ENCODE assay signal across 9 cellular contexts in the genomic region with DNA sequence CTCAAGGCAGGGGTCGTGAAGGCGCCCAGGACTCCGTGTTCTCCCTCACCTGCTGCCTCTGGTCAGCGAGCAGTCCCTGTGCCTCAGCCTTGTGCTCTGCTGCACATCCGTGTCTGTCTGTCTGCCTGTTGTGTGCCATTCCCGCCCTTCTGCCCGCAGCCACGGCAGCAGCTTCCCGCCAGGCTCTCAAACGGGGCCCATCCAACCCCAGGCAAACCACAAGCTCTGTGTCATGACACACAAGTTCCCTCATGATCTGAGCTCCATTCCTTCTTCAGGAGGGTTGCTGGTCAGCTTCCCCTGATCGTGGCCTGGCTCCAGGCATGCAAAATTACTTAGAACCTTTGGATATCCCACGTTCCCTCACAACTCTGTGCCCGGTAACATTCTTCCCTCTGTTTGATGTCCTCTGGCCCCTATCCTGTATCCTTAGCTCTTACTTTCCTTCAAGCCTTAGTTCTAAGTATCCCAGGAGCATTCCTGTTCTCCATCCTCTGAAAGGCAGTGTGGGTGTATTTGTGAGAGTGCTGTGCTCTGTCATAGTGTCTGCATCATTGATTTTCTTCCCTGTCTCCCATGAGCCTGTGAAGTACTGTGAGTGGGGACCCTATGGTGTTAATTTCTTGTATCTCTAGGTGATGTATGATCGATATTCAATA. TPM values are rescaled to one million over a fixed set of nuclear protein-coding genes. Genes with fewer than 3 reads are reported as not detected.
A peak's percentile ranks its signal among the peaks of the same experiment; 100 is the strongest.
DNase-seq lines count a peak whose midpoint lies in the region; ATAC-seq, FAIRE-seq and TF ChIP-seq lines count a peak whose summit lies in the region.
"Had no signal": no experiment of that assay in that cellular context is flagged by ENCODE, and none has a peak within 500 bp of the region (broad histone marks: within the 10 kb centered on the region; RNA-seq: fewer than 3 reads in every experiment).

No MANE protein-coding gene starts in this region.

- peak overlapping the region; percentile 60; the same call in 1 of the 2 replicates for H2BK5ac ChIP-seq in H1 (ENCODE audit: low read depth, low read length)

- no peak overlapping the region for H3K56ac ChIP-seq in H1 (replicated peaks; ENCODE audit: insufficient read length, low read depth, low read length)

- H3K27ac ChIP-seq in H1 (ENCODE audit: low read depth, low read length) (no peak overlapping the region), PC-9 (no peak overlapping the region)

- H4K91ac ChIP-seq in H1 (replicated peaks; ENCODE audit: insufficient read length, low read length), result no peak overlapping the region

- H4K20me1 ChIP-seq in H1 (replicated peaks in 1 of 2; ENCODE audit: control insufficient read depth in 1 of 2, insufficient read depth in 2 of 2, low read length in 2 of 2), result peaks cover 3 to 6% of the 10 kb centered on the region in 2 experiments
- peaks cover 19% of the 10 kb centered on the region for H4K20me1 ChIP-seq in PC-9 (ENCODE audit: insufficient read depth)

- intact Hi-C loops in PC-9 (cut with micrococcal nuclease; ENCODE audit: unreplicated experiment), result no loop called here

- no peaks in the 10 kb centered on the region for H3K9me3 ChIP-seq in H1 (ENCODE audit: insufficient read depth in 2 of 2, low read depth in 1 of 2, low read length in 1 of 2)
- no peaks in the 10 kb centered on the region for H3K9me3 ChIP-seq in PC-9 (ENCODE audit: insufficient read depth, low read depth)

- H3K9ac ChIP-seq in H1 (replicated peaks in 1 of 4; ENCODE audit: extremely low read depth in 1 of 4, low read depth in 3 of 4, low read length in 3 of 4), result no peak overlapping the region

- no peak overlapping the region for H2BK15ac ChIP-seq in H1 (ENCODE audit: low read length)

- POLR2A ChIA-PET in H1 (lab: Charles Lee; ENCODE audit: partially characterized antibody) (no interaction called here), PC-9 (lab: Charles Lee; ENCODE audit: unreplicated experiment) (interaction anchor here (1.0 kb wide), 1 partner anchor 72 kb away, joined by 6 read pairs; no protein-coding TSS in a partner anchor)

- H3K27me3 ChIP-seq in H1 (replicated peaks in 1 of 4; ENCODE audit: control insufficient read depth in 3 of 4, extremely low read depth in 1 of 4, insufficient read depth in 3 of 4, low read length in 3 of 4), result no peaks in the 10 kb centered on the region
- H3K27me3 ChIP-seq in PC-9 (ENCODE audit: insufficient read depth, low read depth), result no peaks in the 10 kb centered on the region

- peak; percentile 70 for FAIRE-seq in GM19239 (lab: Jason Lieb, UNC)
- no peak for FAIRE-seq in H1 (lab: Jason Lieb, UNC)

- no TSS peak for BruUV-seq in PC-9 (replicated peaks; lab: Mats Ljungman, UMichigan)

- no peaks in the 10 kb centered on the region for H3K23me2 ChIP-seq in H1 (ENCODE audit: low read depth, low read length)

- H3K36me3 ChIP-seq in H1 (ENCODE audit: control insufficient read depth in 2 of 4, insufficient read depth in 4 of 4, low read length in 3 of 4) (no peaks in the 10 kb centered on the region), PC-9 (ENCODE audit: low read depth) (0 out of 2 replicates have a peak, but pooled peaks cover 10% of the 10 kb centered on the region)

- H3K4me1 ChIP-seq in H1 (replicated peaks in 1 of 4; ENCODE audit: control insufficient read depth in 3 of 4, insufficient read depth in 4 of 4, low read length in 3 of 4) (no peaks in the 10 kb centered on the region; a peak in 1 of 7 replicates), PC-9 (replicated peaks; ENCODE audit: insufficient read depth) (no peaks in the 10 kb centered on the region)

- TF ChIP-seq EP300 in H1 (IDR thresholded peaks at IDR 0.05; ENCODE audit: borderline replicate concordance in 1 of 2, low read depth in 2 of 2, low read length in 2 of 2), result no peak

- TF ChIP-seq CTCF in H1 (IDR thresholded peaks at IDR 0.05; ENCODE audit: control extremely low read depth in 1 of 3, insufficient read depth in 1 of 3, low read depth in 1 of 3, low read length in 3 of 3) (no peak), PC-9 (conservative IDR thresholded peaks at IDR 0.05) (no peak)

- 83% methylated on average over 14 of the region's 14 CpGs; no CpG with 5 or more reads in 1 of the 2 experiments for WGBS in H1 (ENCODE audit: extremely low coverage in 1 of 2, insufficient coverage in 1 of 2, insufficient read length in 1 of 2, insufficient replicate concordance in 2 of 2, low coverage in 1 of 2, low lambda C conversion rate in 2 of 2, missing lambda C conversion rate in 1 of 2), 2 experiments

- no peak for TF ChIP-seq POLR2A in H1 (IDR thresholded peaks at IDR 0.05; ENCODE audit: control extremely low read depth in 1 of 2, low read depth in 2 of 2, low read length in 2 of 2)

- H3K9me2 ChIP-seq in PC-9 (ENCODE audit: insufficient read depth), result no peaks in the 10 kb centered on the region

- ATAC-seq in GM21423 (IDR thresholded peaks at IDR 0.05; ENCODE audit: unreplicated experiment), result no peak

- no peak overlapping the region for H3K4ac ChIP-seq in H1 (replicated peaks; ENCODE audit: insufficient read length, low read depth, low read length)

- H3K23ac ChIP-seq in H1 (ENCODE audit: insufficient read length), result no peak overlapping the region

- no peak overlapping the region for H3K18ac ChIP-seq in H1 (ENCODE audit: extremely low read depth, low read length)

- no peaks in the 10 kb centered on the region for H3K79me1 ChIP-seq in H1 (ENCODE audit: low read depth, low read length)

- CTCF ChIA-PET in H1 (lab: Charles Lee; ENCODE audit: partially characterized antibody), result interaction anchor here (0.7 to 2.0 kb wide), 7 partner anchors 9 to 743 kb away, joined by 3 to 5 read pairs (median 3); no protein-coding TSS in a partner anchor
- CTCF ChIA-PET in PC-9 (lab: Charles Lee), result no interaction called here

- H2BK120ac ChIP-seq in H1 (replicated peaks; ENCODE audit: low read depth, low read length), result no peak overlapping the region

- DNase-seq in GM19239 (ENCODE audit: insufficient read length, low spot score) (no peak), H1 (ENCODE audit: low read depth in 1 of 2, low spot score in 2 of 2) (no peak), NCI-H128 (lab: John Stamatoyannopoulos, UW; ENCODE audit: unreplicated experiment) (no peak), cerebellar cortex (ENCODE audit: low spot score) (no peak), PC-9 (no peak)
- DNase-seq in activated CD4-positive, alpha-beta T cell treated with anti-CD3 and anti-CD28 coated beads for 48 hours, result peak; percentile 80
- peak; percentile 81 for DNase-seq in stimulated activated CD4-positive, alpha-beta T cell treated with anti-CD3 and anti-CD28 coated beads, Interleukin-15, amount 100 ng/mL, for 24 hours

- H3K79me2 ChIP-seq in H1 (ENCODE audit: control insufficient read depth in 1 of 2, insufficient read depth in 2 of 2, low read length in 2 of 2), result no peaks in the 10 kb centered on the region
- H3K79me2 ChIP-seq in PC-9 (ENCODE audit: low read depth), result peaks cover 20% of the 10 kb centered on the region; the same call in 1 of the 2 replicates

- H2AFZ ChIP-seq in H1 (ENCODE audit: low read length) (no peak overlapping the region), PC-9 (no peak overlapping the region)

- H3K4me3 ChIP-seq in H1 (ENCODE audit: extremely low read depth in 1 of 4, insufficient read depth in 2 of 4, low read depth in 3 of 4, low read length in 4 of 4), result no peak overlapping the region
- no peak overlapping the region for H3K4me3 ChIP-seq in PC-9

- H2BK12ac ChIP-seq in H1 (ENCODE audit: low read depth, low read length), result no peak overlapping the region

- H4K5ac ChIP-seq in H1 (ENCODE audit: insufficient read length, low read depth, low read length), result no peak overlapping the region

- H3K4me2 ChIP-seq in H1 (ENCODE audit: insufficient read depth in 1 of 2, low read depth in 2 of 2, low read length in 2 of 2) (no peak overlapping the region), PC-9 (no peak overlapping the region)

- no peaks in the 10 kb centered on the region; the same call in none of the 2 replicates for H3F3A ChIP-seq in PC-9 (ENCODE audit: insufficient read depth, low read depth)

- H2AK5ac ChIP-seq in H1 (ENCODE audit: low read depth, low read length), result no peak overlapping the region

- no peak overlapping the region for H4K8ac ChIP-seq in H1 (ENCODE audit: extremely low read depth, insufficient read depth, low read length)

- TF ChIP-seq RAD21 in H1 (IDR thresholded peaks at IDR 0.05 in 1 of 2, conservative IDR thresholded peaks at IDR 0.05 in 1 of 2; ENCODE audit: low read depth in 2 of 2, low read length in 2 of 2), result no peak

- H2BK20ac ChIP-seq in H1 (ENCODE audit: low read length), result no peak overlapping the region

- no peak overlapping the region for H3K14ac ChIP-seq in H1 (ENCODE audit: insufficient read length)

TF ChIP-seq in H1, 55 proteins besides CTCF, POLR2A, EP300 and RAD21:
- TF ChIP-seq SP4 (IDR thresholded peaks at IDR 0.05; ENCODE audit: low read length) (no peak), HDAC6 (IDR thresholded peaks at IDR 0.05; ENCODE audit: low read depth, low read length) (no peak), SAP30 (IDR thresholded peaks at IDR 0.05; ENCODE audit: insufficient read depth, insufficient replicate concordance, low read length) (no peak)
- TF ChIP-seq, protein P1, sequence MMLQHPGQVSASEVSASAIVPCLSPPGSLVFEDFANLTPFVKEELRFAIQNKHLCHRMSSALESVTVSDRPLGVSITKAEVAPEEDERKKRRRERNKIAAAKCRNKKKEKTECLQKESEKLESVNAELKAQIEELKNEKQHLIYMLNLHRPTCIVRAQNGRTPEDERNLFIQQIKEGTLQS (IDR thresholded peaks at IDR 0.05; ENCODE audit: insufficient read depth, low read depth, low read length), result no peak

RNA-seq across cellular contexts. Expression of a gene that starts 3.2 kb away (rescaled TPM):
- not detected in 2 replicates for total RNA-seq in H1 (2021; fragmentation: NEBNext Ultra II Directional; extraction: Animal tissue kit (Norgen Biotek cat#: 25700))
- not detected in 2 replicates for polyA plus RNA-seq in H1 (2011; rRNA removed)
- not detected for polyA plus RNA-seq in H1 (2011; cell fraction: cytosol; rRNA removed)
- polyA plus RNA-seq in H1 (2011; cell fraction: nucleus; rRNA removed), result not detected
- polyA plus RNA-seq in H1 (2012, experiment 1 of 2), result not detected in 4 replicates
- polyA plus RNA-seq in H1 (2012, experiment 2 of 2), result not detected
- not detected for polyA plus RNA-seq in H1 (2013, experiment 1 of 2)
- not detected for polyA plus RNA-seq in H1 (2013, experiment 2 of 2)
- polyA minus RNA-seq in H1 (2011; rRNA and poly(A)+ RNA removed), result not detected in 2 replicates
- polyA minus RNA-seq in H1 (2011; cell fraction: cytosol; rRNA and poly(A)+ RNA removed), result not detected
- polyA minus RNA-seq in H1 (2011; cell fraction: nucleus; rRNA and poly(A)+ RNA removed), result not detected
- not detected in 2 replicates for total RNA-seq in PC-9 (2021)

RNA-seq across cellular contexts. Expression of a gene that starts 45.8 kb away (rescaled TPM):
- not detected in 2 replicates for total RNA-seq in H1 (2021; fragmentation: NEBNext Ultra II Directional; extraction: Animal tissue kit (Norgen Biotek cat#: 25700))
- not detected in 2 replicates for polyA plus RNA-seq in H1 (2011; rRNA removed)
- not detected for polyA plus RNA-seq in H1 (2011; cell fraction: cytosol; rRNA removed)
- not detected for polyA plus RNA-seq in H1 (2011; cell fraction: nucleus; rRNA removed)
- not detected in 4 replicates for polyA plus RNA-seq in H1 (2012, experiment 1 of 2)
- polyA plus RNA-seq in H1 (2012, experiment 2 of 2), result not detected
- polyA plus RNA-seq in H1 (2013, experiment 1 of 2), result not detected
- polyA plus RNA-seq in H1 (2013, experiment 2 of 2), result not detected
- polyA minus RNA-seq in H1 (2011; rRNA and poly(A)+ RNA removed), result not detected in 2 replicates
- polyA minus RNA-seq in H1 (2011; cell fraction: cytosol; rRNA and poly(A)+ RNA removed), result not detected
- polyA minus RNA-seq in H1 (2011; cell fraction: nucleus; rRNA and poly(A)+ RNA removed), result not detected
- not detected in 2 replicates for total RNA-seq in PC-9 (2021)
- total RNA-seq: lower leg skin had no signal

Comparison
In these comparisons a context has a peak if more than half of its experiments do, and no peak if none do; other contexts are left out.
1. DNase-seq: peak in activated CD4-positive, alpha-beta T cell treated with anti-CD3 and anti-CD28 coated beads for 48 hours (single experiment) and stimulated activated CD4-positive, alpha-beta T cell treated with anti-CD3 and anti-CD28 coated beads, Interleukin-15, amount 100 ng/mL, for 24 hours (single experiment); none in GM19239 (single experiment), H1 (0 of 2), NCI-H128 (single experiment), cerebellar cortex (single experiment) and PC-9 (0 of 2).